ENCODE assay signal across 2 cellular contexts in genomic region chr1:202113690-202114300, GRCh38.
TF ChIP-seq lines count a peak whose summit lies in the region.

No MANE protein-coding gene starts in this region.

TF ChIP-seq in SK-N-SH treated with all-trans-retinoic acid at 6 μM for 48 hours, 23 proteins besides CTCF, POLR2A, EP300 and RAD21 (continued from another document):
- no peak for TF ChIP-seq TSHZ2 (CRISPR knock-in tag; IDR thresholded peaks at IDR 0.05)
- TF ChIP-seq TOX (CRISPR knock-in tag; IDR thresholded peaks at IDR 0.05; ENCODE audit: borderline replicate concordance) = no peak
- TF ChIP-seq POU6F1 (CRISPR knock-in tag; IDR thresholded peaks at IDR 0.05; ENCODE audit: borderline replicate concordance, low read depth) = no peak
- TF ChIP-seq ZC3H10 (CRISPR knock-in tag; IDR thresholded peaks at IDR 0.05) = no peak

TF ChIP-seq in SK-N-SH, 30 proteins besides CTCF, POLR2A, EP300 and RAD21 (continued from another document):
- no peak for TF ChIP-seq IRF3 (IDR thresholded peaks at IDR 0.05; ENCODE audit: low read depth, low read length)
TF ChIP-seq in SK-N-SH: peak in this region for 0.
